22 cellular contexts compared by ENCODE assay signal in genomic region chr11:120137187-120137610, GRCh38. TPM values are rescaled to one million over a fixed set of nuclear protein-coding genes. Genes with fewer than 3 reads are reported as not detected.
DNase-seq lines count a peak whose midpoint lies in the region; ATAC-seq and TF ChIP-seq lines count a peak whose summit lies in the region.
"Had no signal": no experiment of that assay in that cellular context is flagged by ENCODE, and none has a peak within 500 bp of the region (broad histone marks: within the 10 kb centered on the region; RNA-seq: fewer than 3 reads in every experiment).

No MANE protein-coding gene starts in this region.

- no peak overlapping the region for H3K9ac ChIP-seq in neuronal stem cell (ENCODE audit: low read depth, low read length, poor library complexity)
- H3K9ac ChIP-seq: parathyroid adenoma had no signal

- H3K18ac ChIP-seq in neuronal stem cell (ENCODE audit: low read length) = peak overlapping the region; percentile 40

- no peaks in the 10 kb centered on the region for H3K36me3 ChIP-seq in neuronal stem cell (replicated peaks in 1 of 2; ENCODE audit: control insufficient read depth in 2 of 2, insufficient read depth in 2 of 2, low read length in 2 of 2)

- H2AK5ac ChIP-seq in neuronal stem cell (ENCODE audit: low read depth, low read length) = peak overlapping the region; percentile 76

- H4K91ac ChIP-seq in neuronal stem cell (ENCODE audit: low read depth, low read length, poor library complexity) = no peak overlapping the region

- no peak for TF ChIP-seq CTCF in endothelial cell (IDR thresholded peaks at IDR 0.05; ENCODE audit: unreplicated experiment)

- no peak overlapping the region for H2BK12ac ChIP-seq in neuronal stem cell (ENCODE audit: low read length)

- no peak overlapping the region for H2BK120ac ChIP-seq in neuronal stem cell (ENCODE audit: low read depth, low read length)

- H3K4ac ChIP-seq in neuronal stem cell (ENCODE audit: low read length) = no peak overlapping the region

- H2BK15ac ChIP-seq in neuronal stem cell (ENCODE audit: low read length) = peak overlapping the region; percentile 96

- ATAC-seq in GM21825 (IDR thresholded peaks at IDR 0.05; ENCODE audit: unreplicated experiment) = no peak
- no peak for ATAC-seq in GM19467 (IDR thresholded peaks at IDR 0.05; ENCODE audit: unreplicated experiment)
- ATAC-seq: WTC11 had no signal

- H3K14ac ChIP-seq in neuronal stem cell (ENCODE audit: low read length) = no peak overlapping the region

- peaks cover 3% of the 10 kb centered on the region for H3K4me1 Mint-ChIP-seq in endothelial cell (ENCODE audit: unreplicated experiment)

- no peak overlapping the region for H3K27ac ChIP-seq in neuronal stem cell (replicated peaks; ENCODE audit: low read length)
- H3K27ac ChIP-seq: parathyroid adenoma had no signal

- DNase-seq in stimulated activated CD4-positive, alpha-beta T cell treated with anti-CD3 and anti-CD28 coated beads, Interleukin-4, amount 100 ng/mL, for 24 hours = peak; percentile 2
- DNase-seq in stimulated activated CD4-positive, alpha-beta T cell treated with anti-CD3 and anti-CD28 coated beads, Interleukin-2, amount 100 ng/mL, for 24 hours = no peak
- DNase-seq in endothelial cell (ENCODE audit: low spot score) = peak; percentile 1
- DNase-seq in neuronal stem cell (ENCODE audit: low spot score) = no peak
- no peak for DNase-seq in stimulated activated CD4-positive, alpha-beta T cell treated with anti-CD3 and anti-CD28 coated beads, Interleukin-1b, Interleukin-23, amount 100 ng/mL, for 48 hours
- no peak for DNase-seq in mucosa of gallbladder (ENCODE audit: low spot score)
- DNase-seq: activated naive CD4-positive, alpha-beta T cell treated with anti-CD3 and anti-CD28 coated beads for 36 hours; KBM-7; NCI-H1092; NCI-H774; stimulated activated CD4-positive, alpha-beta T cell treated with anti-CD3 and anti-CD28 coated beads, Interleukin-12 subunit alpha, Interleukin-12 subunit beta, amount 100 ng/mL, for 4 hours had no signal

- no peak overlapping the region for H3K27ac Mint-ChIP-seq in endothelial cell (ENCODE audit: unreplicated experiment)
- H3K27ac Mint-ChIP-seq: activated naive CD4-positive, alpha-beta T cell treated with anti-CD3 and anti-CD28 coated beads for 36 hours; dendritic cell treated with granulocyte-macrophage colony-stimulating factor and Interleukin-4, amounts not matched to agents 40 ng/mL and 50 ng/mL, for 4 days; GM23338; stimulated activated naive CD8-positive, alpha-beta T cell treated with anti-CD3 and anti-CD28 coated beads, Interleukin-15, Interleukin-2, amounts not matched to agents 100 ng/mL and 50 ng/mL, for 24 hours; WTC11 had no signal

- H3K4me3 Mint-ChIP-seq in endothelial cell (ENCODE audit: unreplicated experiment) = no peak overlapping the region
- H3K4me3 Mint-ChIP-seq: activated naive CD4-positive, alpha-beta T cell treated with anti-CD3 and anti-CD28 coated beads for 36 hours; dendritic cell treated with granulocyte-macrophage colony-stimulating factor and Interleukin-4, amounts not matched to agents 40 ng/mL and 50 ng/mL, for 4 days; GM23338; stimulated activated naive CD8-positive, alpha-beta T cell treated with anti-CD3 and anti-CD28 coated beads, Interleukin-15, Interleukin-2, amounts not matched to agents 100 ng/mL and 50 ng/mL, for 24 hours; WTC11 had no signal

- no peaks in the 10 kb centered on the region for H3K79me1 ChIP-seq in neuronal stem cell (ENCODE audit: low read depth, low read length)

- no peak overlapping the region for H3K4me2 ChIP-seq in neuronal stem cell (ENCODE audit: insufficient read depth, low read length, poor library complexity, severe bottlenecking)
- H3K4me2 ChIP-seq: GM23338 had no signal

- no peak overlapping the region for H2AFZ ChIP-seq in neuronal stem cell (ENCODE audit: low read length)
- H2AFZ ChIP-seq: GM23338, parathyroid adenoma had no signal

- whole genome bisulfite sequencing in neuronal stem cell (ENCODE audit: extremely low coverage in 2 of 2, insufficient read length in 2 of 2, insufficient replicate concordance in 1 of 2), 2 donors = no CpG with 5 or more reads among the region's 24 CpGs

- no peak overlapping the region for H2BK5ac ChIP-seq in neuronal stem cell (ENCODE audit: low read length)

- H3K9me3 Mint-ChIP-seq in endothelial cell (ENCODE audit: unreplicated experiment) = no peaks in the 10 kb centered on the region
- H3K9me3 Mint-ChIP-seq: activated naive CD4-positive, alpha-beta T cell treated with anti-CD3 and anti-CD28 coated beads for 36 hours; dendritic cell treated with granulocyte-macrophage colony-stimulating factor and Interleukin-4, amounts not matched to agents 40 ng/mL and 50 ng/mL, for 4 days; GM23338; stimulated activated naive CD8-positive, alpha-beta T cell treated with anti-CD3 and anti-CD28 coated beads, Interleukin-15, Interleukin-2, amounts not matched to agents 100 ng/mL and 50 ng/mL, for 24 hours; WTC11 had no signal

- no peak overlapping the region for H3K4me3 ChIP-seq in neuronal stem cell (ENCODE audit: low read length in 2 of 2)
- H3K4me3 ChIP-seq: GM23338 had no signal

- H4K8ac ChIP-seq in neuronal stem cell (ENCODE audit: low read depth, low read length) = no peak overlapping the region

- peaks cover 0 to 8% of the 10 kb centered on the region in 2 donors for H3K4me1 ChIP-seq in neuronal stem cell (ENCODE audit: control insufficient read depth in 2 of 2, insufficient read depth in 1 of 2, low read depth in 1 of 2, low read length in 2 of 2)
- H3K4me1 ChIP-seq: parathyroid adenoma had no signal

- no peak overlapping the region for H3K23ac ChIP-seq in neuronal stem cell (ENCODE audit: low read depth, low read length, poor library complexity)

- no peaks in the 10 kb centered on the region for H3K9me3 ChIP-seq in neuronal stem cell (replicated peaks in 1 of 2; ENCODE audit: control insufficient read depth in 2 of 2, insufficient read depth in 1 of 2, low read depth in 1 of 2, low read length in 2 of 2)

- no peaks in the 10 kb centered on the region for H3K36me3 Mint-ChIP-seq in endothelial cell (ENCODE audit: low read depth, unreplicated experiment)
- H3K36me3 Mint-ChIP-seq: WTC11 had no signal

- peaks cover 2% of the 10 kb centered on the region for H3K27me3 Mint-ChIP-seq in endothelial cell (ENCODE audit: unreplicated experiment)
- H3K27me3 Mint-ChIP-seq: stimulated activated naive CD8-positive, alpha-beta T cell treated with anti-CD3 and anti-CD28 coated beads, Interleukin-15, Interleukin-2, amounts not matched to agents 100 ng/mL and 50 ng/mL, for 24 hours had no signal

- peaks cover 0 to 53% (median 0%) of the 10 kb centered on the region in 3 experiments for H3K27me3 ChIP-seq in neuronal stem cell (ENCODE audit: control insufficient read depth in 3 of 3, insufficient read depth in 3 of 3, low read depth in 1 of 3, low read length in 3 of 3)

RNA-seq across cellular contexts. Expression of gene TRIM29, which starts 0.7 kb away (rescaled TPM):
- total RNA-seq in endothelial cell (ENCODE audit: unreplicated experiment) (not detected), mucosa of gallbladder (13.5 TPM)
- 0.03 TPM for polyA plus RNA-seq in neuronal stem cell (2013, experiment 1 of 2)
- polyA plus RNA-seq in neuronal stem cell (2013, experiment 2 of 2) = not detected
- total RNA-seq: activated naive CD4-positive, alpha-beta T cell treated with anti-CD3 and anti-CD28 coated beads for 36 hours; G401; myocyte; RPMI7951; T-helper 1 cell treated with Interleukin-12 subunit alpha and Interleukin-12 subunit beta and Interleukin-4 antibody, amounts not matched to agents 30 ng/mL and 1 ng/mL, for 36 hours had no signal
- polyA plus RNA-seq: GM23338 had no signal

Comparison
In these comparisons a context has a peak if more than half of its experiments do, and no peak if none do; other contexts are left out.
1. DNase-seq: peak in stimulated activated CD4-positive, alpha-beta T cell treated with anti-CD3 and anti-CD28 coated beads, Interleukin-4, amount 100 ng/mL, for 24 hours (single experiment) and endothelial cell (single experiment); none in stimulated activated CD4-positive, alpha-beta T cell treated with anti-CD3 and anti-CD28 coated beads, Interleukin-2, amount 100 ng/mL, for 24 hours (0 of 2), neuronal stem cell (single experiment), stimulated activated CD4-positive, alpha-beta T cell treated with anti-CD3 and anti-CD28 coated beads, Interleukin-1b, Interleukin-23, amount 100 ng/mL, for 48 hours (single experiment) and mucosa of gallbladder (single experiment).
2. RNA of gene TRIM29, which starts 0.7 kb away (total RNA-seq): 13.5 TPM in mucosa of gallbladder (single experiment); not detected in endothelial cell (single experiment); every median in the first group is over 10 times any median in the second.